In the genomic region with DNA sequence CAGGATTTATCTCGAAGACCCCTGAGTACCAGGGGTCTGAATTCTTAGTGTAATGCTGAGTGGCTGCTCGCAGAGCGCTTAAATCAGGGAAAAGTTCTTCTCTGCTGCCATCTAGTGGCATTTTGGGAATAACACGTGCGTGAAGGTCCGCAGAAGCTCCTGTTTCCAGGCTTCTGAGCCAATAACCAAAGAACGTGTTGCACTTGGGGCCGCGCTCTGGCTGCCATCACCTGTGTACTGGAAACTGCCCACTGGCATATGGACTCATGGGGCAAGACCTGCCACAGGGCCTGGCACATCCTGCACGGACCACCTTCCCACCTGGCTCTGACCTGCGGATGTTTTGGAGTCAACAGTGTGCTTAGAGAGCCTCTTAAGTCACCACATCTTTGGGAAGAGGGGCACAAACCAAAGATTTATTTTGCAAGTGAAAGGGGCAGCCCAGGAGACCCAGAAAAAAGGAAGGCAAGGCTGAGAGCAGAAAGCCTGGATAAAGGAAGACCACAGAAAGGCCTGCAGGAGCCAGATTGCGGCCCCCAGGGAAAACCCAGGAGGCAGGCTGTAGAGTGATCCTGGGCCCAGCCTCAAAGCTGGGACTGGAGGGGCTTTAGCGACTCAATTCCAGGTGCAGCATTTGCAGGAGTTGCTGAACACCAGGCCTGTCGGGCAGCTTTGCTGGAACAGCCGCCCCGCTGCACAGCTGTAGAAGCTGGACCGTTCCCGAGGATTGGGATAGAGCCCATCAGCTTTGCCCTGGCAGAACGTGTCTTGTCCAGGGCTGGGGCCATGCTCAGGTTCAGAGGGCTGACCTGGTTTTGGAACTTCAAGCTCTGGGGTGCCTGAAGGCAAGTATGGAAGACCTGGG, we compare ENCODE assay signal across 8 cellular contexts. TPM values are rescaled to one million over a fixed set of nuclear protein-coding genes. Genes with fewer than 3 reads are reported as not detected.
DNase-seq lines count a peak whose midpoint lies in the region; ATAC-seq, FAIRE-seq and TF ChIP-seq lines count a peak whose summit lies in the region.

No MANE protein-coding gene starts in this region.

- no peaks in the 10 kb centered on the region for H3K9me3 Mint-ChIP-seq in CD4-positive, alpha-beta memory T cell

- H3K4me3 Mint-ChIP-seq in CD4-positive, alpha-beta memory T cell: peak overlapping the region in 1 of 8 donors; percentile 18

- no peak for FAIRE-seq in HTR-8/SVneo (lab: Jason Lieb, UNC)

- intact Hi-C loops in CD4-positive, alpha-beta memory T cell (cut with micrococcal nuclease): no loop called here
- intact Hi-C loops in mucosa of descending colon (cut with DNase I, micrococcal nuclease): loop anchor here (5.0 kb wide), 2 partner anchors 99 to 174 kb away; no protein-coding TSS in a partner anchor

- peak; percentile 72 for ATAC-seq in mucosa of descending colon
- no peak for ATAC-seq in HG03442 (IDR thresholded peaks at IDR 0.05; ENCODE audit: unreplicated experiment)

- no peaks in the 10 kb centered on the region for H3K27me3 ChIP-seq in CD4-positive, alpha-beta memory T cell (ENCODE audit: insufficient read depth, low read length)

- no peaks in the 10 kb centered on the region for H3K4me1 ChIP-seq in CD4-positive, alpha-beta memory T cell (ENCODE audit: insufficient read depth, low read length)
- no peaks in the 10 kb centered on the region for H3K4me1 ChIP-seq in mucosa of descending colon (ENCODE audit: low read depth)

- no peaks in the 10 kb centered on the region for H3K36me3 ChIP-seq in CD4-positive, alpha-beta memory T cell (ENCODE audit: insufficient read depth, low read length)
- H3K36me3 ChIP-seq in mucosa of descending colon (ENCODE audit: low read depth): no peaks in the 10 kb centered on the region

- no peaks in the 10 kb centered on the region for H3K36me3 Mint-ChIP-seq in CD4-positive, alpha-beta memory T cell

- H3K27me3 Mint-ChIP-seq in CD4-positive, alpha-beta memory T cell: peaks cover 8 to 10% of the 10 kb centered on the region in 2 donors

- peak overlapping the region in 2 of 7 donors; percentile 54 to 60 for H3K27ac Mint-ChIP-seq in CD4-positive, alpha-beta memory T cell

- no peaks in the 10 kb centered on the region for H3K9me3 ChIP-seq in CD4-positive, alpha-beta memory T cell (ENCODE audit: control insufficient read depth in 1 of 2, low read length in 2 of 2)
- H3K9me3 ChIP-seq in mucosa of descending colon: no peaks in the 10 kb centered on the region

- no peak overlapping the region for H3K4me3 ChIP-seq in CD4-positive, alpha-beta memory T cell (ENCODE audit: low read length in 2 of 2)
- H3K4me3 ChIP-seq in epithelial cell of esophagus (ENCODE audit: low read length) (no peak overlapping the region), mucosa of descending colon (no peak overlapping the region)

- POLR2A ChIA-PET in CD4-positive, alpha-beta memory T cell (lab: Charles Lee; ENCODE audit: partially characterized antibody): no interaction called here

- no peak overlapping the region for H3K27ac ChIP-seq in CD4-positive, alpha-beta memory T cell (ENCODE audit: low read depth, low read length)

- peaks cover 0 to 9% (median 5%) of the 10 kb centered on the region in 4 donors for H3K4me1 Mint-ChIP-seq in CD4-positive, alpha-beta memory T cell

- CTCF ChIA-PET in CD4-positive, alpha-beta memory T cell (lab: Charles Lee; ENCODE audit: partially characterized antibody): interaction anchor here (0.6 to 6.7 kb wide), 18 partner anchors 8 to 192 kb away, joined by 3 to 89 read pairs (median 4); no protein-coding TSS in a partner anchor

- peak; percentile 48 to 56 (median 50) for DNase-seq in CD4-positive, alpha-beta memory T cell
- DNase-seq in HTR-8/SVneo (ENCODE audit: insufficient read length, low spot score) (peak; percentile 76), NOMO-1 treated with DMSO at 0.1 percent for 48 hours (lab: John Stamatoyannopoulos, UW; ENCODE audit: unreplicated experiment) (peak; percentile 65), epithelial cell of esophagus (ENCODE audit: low read depth) (peak; percentile 73), mucosa of descending colon (peak in 1 of 3 donors; percentile 73)
- DNase-seq in activated CD8-positive, alpha-beta memory T cell treated with anti-CD3 and anti-CD28 coated beads, Interleukin-2, amount 50 U/mL, for 1 hour (ENCODE audit: extremely low read depth): peak; percentile 7
- peak; percentile 4 to 20 for DNase-seq in stimulated activated CD8-positive, alpha-beta memory T cell treated with anti-CD3 and anti-CD28 coated beads, Interleukin-7, amount 100 ng/mL, for 48 hours (ENCODE audit: extremely low read depth in 1 of 2, low read depth in 1 of 2)

- TF ChIP-seq CTCF in epithelial cell of esophagus (IDR thresholded peaks at IDR 0.05; ENCODE audit: insufficient read depth, low read depth, low read length, missing control alignments) (peak; percentile 72), mucosa of descending colon (IDR thresholded peaks at IDR 0.05) (peak; percentile 66)

RNA-seq across cellular contexts. Expression of a gene that starts 13.0 kb away (rescaled TPM):
- total RNA-seq in CD4-positive, alpha-beta memory T cell: under 1 TPM; 0.41 to 0.78 TPM
- polyA plus RNA-seq in CD4-positive, alpha-beta memory T cell: not detected
- total RNA-seq in mucosa of descending colon: under 1 TPM in 2 of 3 donors, not detected in 1; 0.13 to 0.96 TPM

RNA-seq across cellular contexts. Expression of a gene that starts 30.0 kb away (rescaled TPM):
- 1 to 10 TPM; 5.2 to 5.7 TPM for total RNA-seq in CD4-positive, alpha-beta memory T cell
- polyA plus RNA-seq in CD4-positive, alpha-beta memory T cell: not detected
- 10 to 100 TPM in 1 of 3 donors, 1 to 10 TPM in 1, under 1 TPM in 1; 0.58 to 10.8 (median 1.8) TPM for total RNA-seq in mucosa of descending colon

RNA-seq across cellular contexts. Expression of a gene that starts 40.9 kb away (rescaled TPM):
- total RNA-seq in CD4-positive, alpha-beta memory T cell: not detected
- not detected for polyA plus RNA-seq in CD4-positive, alpha-beta memory T cell
- not detected for total RNA-seq in mucosa of descending colon
